In the genomic region with DNA sequence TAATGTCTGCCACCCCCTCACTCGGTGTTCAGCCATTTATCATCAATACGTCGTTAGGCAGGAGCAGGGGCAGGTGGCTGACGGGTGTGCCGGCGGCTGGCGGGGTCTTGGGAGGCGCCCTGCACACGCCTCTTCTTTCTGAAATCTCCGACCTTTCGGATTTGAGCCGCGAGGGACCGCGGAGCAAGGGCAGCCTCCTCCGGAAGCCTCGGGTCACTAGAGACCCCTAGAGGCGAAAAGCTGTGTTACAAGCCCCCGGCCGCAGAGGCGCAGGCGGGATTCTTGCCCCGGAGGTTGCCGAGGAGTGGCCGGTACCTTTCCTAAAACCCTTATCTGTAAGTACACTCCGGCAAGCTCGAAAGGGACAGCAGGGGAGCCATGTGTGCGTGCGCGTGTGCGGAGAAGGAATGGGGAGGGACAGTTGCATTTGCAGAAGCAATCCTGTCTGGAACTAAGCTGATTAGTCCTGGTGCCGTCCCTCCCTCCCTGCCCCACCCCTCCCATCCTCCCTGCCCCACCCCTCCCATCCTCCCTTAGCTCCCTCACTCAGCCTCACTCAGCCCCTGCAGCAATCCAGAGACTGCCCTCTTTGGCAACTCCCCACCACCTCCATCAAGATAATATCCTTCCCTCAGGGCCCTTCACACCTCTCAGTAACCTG, we compare ENCODE assay signal across 8 cellular contexts. TPM values are rescaled to one million over a fixed set of nuclear protein-coding genes. Genes with fewer than 3 reads are reported as not detected.
DNase-seq lines count a peak whose midpoint lies in the region; ATAC-seq and TF ChIP-seq lines count a peak whose summit lies in the region.

No MANE protein-coding gene starts in this region.

- no peak overlapping the region for H3K27ac ChIP-seq in PC-9
- no peak overlapping the region for H3K27ac ChIP-seq in iPS-20b (ENCODE audit: low read length)

- no peaks in the 10 kb centered on the region for H3F3A ChIP-seq in PC-9 (ENCODE audit: insufficient read depth, low read depth)

- TF ChIP-seq CTCF in PC-9 (conservative IDR thresholded peaks at IDR 0.05) (peak; percentile 49), astrocyte of the spinal cord (IDR thresholded peaks at IDR 0.05; ENCODE audit: low read depth, low read length) (peak; percentile 88)

- BruUV-seq in PC-9 (replicated peaks; lab: Mats Ljungman, UMichigan) = no TSS peak

- peak; percentile 94 for ATAC-seq in GM21737 (IDR thresholded peaks at IDR 0.05; ENCODE audit: unreplicated experiment)

- H3K36me3 ChIP-seq in PC-9 (ENCODE audit: low read depth) (no peaks in the 10 kb centered on the region), iPS-20b (ENCODE audit: insufficient read depth, low read depth, low read length) (no peaks in the 10 kb centered on the region)

- DNase-seq in NCI-H2029 treated with DMSO at 0.1 percent for 48 hours (lab: John Stamatoyannopoulos, UW) (peak; percentile 5), NCI-H2029 (lab: John Stamatoyannopoulos, UW) (no peak), HuH-7.5 (ENCODE audit: low spot score) (peak; percentile 65), PC-9 (peak in 1 of 2 experiments; percentile 17), astrocyte of the spinal cord (ENCODE audit: low read depth, low spot score) (peak; percentile 45)
- peak; percentile 12 for DNase-seq in stimulated activated CD4-positive, alpha-beta T cell treated with anti-CD3 and anti-CD28 coated beads, Interleukin-12 subunit alpha, Interleukin-12 subunit beta, amount 100 ng/mL, for 4 hours

- H3K9ac ChIP-seq in iPS-20b (ENCODE audit: low read depth, low read length) = no peak overlapping the region; the same call in 1 of the 2 replicates

- 0 out of 2 replicates have a peak, but pooled peaks cover 6% of the 10 kb centered on the region for H3K27me3 ChIP-seq in PC-9 (ENCODE audit: insufficient read depth, low read depth)
- peaks cover 47% of the 10 kb centered on the region for H3K27me3 ChIP-seq in iPS-20b (ENCODE audit: insufficient read depth, low read length)

- CTCF ChIA-PET in PC-9 (lab: Charles Lee) = no interaction called here

- H3K4me1 ChIP-seq in PC-9 (replicated peaks; ENCODE audit: insufficient read depth) = no peaks in the 10 kb centered on the region
- peaks cover 4% of the 10 kb centered on the region; the same call in 1 of the 2 replicates for H3K4me1 ChIP-seq in iPS-20b (ENCODE audit: insufficient read depth, low read length)

- H3K4me3 ChIP-seq in PC-9 (no peak overlapping the region), astrocyte of the spinal cord (ENCODE audit: low read depth, low read length) (peak overlapping the region; percentile 17), iPS-20b (ENCODE audit: low read length) (peak overlapping the region; percentile 67; the same call in 1 of the 2 replicates)

- H3K9me2 ChIP-seq in PC-9 (ENCODE audit: insufficient read depth) = no peaks in the 10 kb centered on the region

- H3K4me2 ChIP-seq in PC-9 = no peak overlapping the region

- H2AFZ ChIP-seq in PC-9 = no peak overlapping the region

- no peaks in the 10 kb centered on the region for H3K9me3 ChIP-seq in PC-9 (ENCODE audit: insufficient read depth, low read depth)
- no peaks in the 10 kb centered on the region for H3K9me3 ChIP-seq in iPS-20b (ENCODE audit: insufficient read depth, low read depth, low read length)

- intact Hi-C loops in PC-9 (cut with micrococcal nuclease; ENCODE audit: unreplicated experiment) = no loop called here

- no peaks in the 10 kb centered on the region for H4K20me1 ChIP-seq in PC-9 (ENCODE audit: insufficient read depth)

- no peaks in the 10 kb centered on the region for H3K79me2 ChIP-seq in PC-9 (ENCODE audit: low read depth)

- in situ Hi-C loops in astrocyte of the spinal cord (cut with HindIII; ENCODE audit: low sequenced_read_pairs) = no loop called here

- POLR2A ChIA-PET in PC-9 (lab: Charles Lee; ENCODE audit: unreplicated experiment) = no interaction called here

RNA-seq across cellular contexts. Expression of gene BRINP2, which starts 11.0 kb away (rescaled TPM):
- not detected in 2 replicates for total RNA-seq in PC-9 (2021)

RNA-seq across cellular contexts. Expression of gene ASTN1, which starts 17.2 kb away (rescaled TPM):
- not detected in 2 replicates for total RNA-seq in PC-9 (2021)
